ENCODE assay signal across 2 cellular contexts in genomic region chr12:3938042-3938544, GRCh38.
TF ChIP-seq lines count a peak whose summit lies in the region.

No MANE protein-coding gene starts in this region.

TF ChIP-seq in A549, 52 proteins besides CTCF, POLR2A, EP300 and RAD21:
- TF ChIP-seq, protein P1, sequence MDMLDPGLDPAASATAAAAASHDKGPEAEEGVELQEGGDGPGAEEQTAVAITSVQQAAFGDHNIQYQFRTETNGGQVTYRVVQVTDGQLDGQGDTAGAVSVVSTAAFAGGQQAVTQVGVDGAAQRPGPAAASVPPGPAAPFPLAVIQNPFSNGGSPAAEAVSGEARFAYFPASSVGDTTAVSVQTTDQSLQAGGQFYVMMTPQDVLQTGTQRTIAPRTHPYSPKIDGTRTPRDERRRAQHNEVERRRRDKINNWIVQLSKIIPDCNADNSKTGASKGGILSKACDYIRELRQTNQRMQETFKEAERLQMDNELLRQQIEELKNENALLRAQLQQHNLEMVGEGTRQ (IDR thresholded peaks at IDR 0.05): no peak
- TF ChIP-seq MAFK (IDR thresholded peaks at IDR 0.05; ENCODE audit: partially characterized antibody) (peak; percentile 68), FOSB (CRISPR knock-in tag; IDR thresholded peaks at IDR 0.05) (no peak), HMGXB4 (CRISPR knock-in tag; IDR thresholded peaks at IDR 0.05; ENCODE audit: borderline replicate concordance) (no peak), CBX8 (IDR thresholded peaks at IDR 0.05) (no peak), ESRRA (IDR thresholded peaks at IDR 0.05; ENCODE audit: borderline replicate concordance, low read length) (no peak), HOXB13 (CRISPR knock-in tag; IDR thresholded peaks at IDR 0.05; ENCODE audit: low read depth) (no peak)
- TF ChIP-seq, protein P2, sequence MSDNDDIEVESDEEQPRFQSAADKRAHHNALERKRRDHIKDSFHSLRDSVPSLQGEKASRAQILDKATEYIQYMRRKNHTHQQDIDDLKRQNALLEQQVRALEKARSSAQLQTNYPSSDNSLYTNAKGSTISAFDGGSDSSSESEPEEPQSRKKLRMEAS (IDR thresholded peaks at IDR 0.05): no peak

TF ChIP-seq in IMR-90, 13 proteins besides CTCF, POLR2A, EP300 and RAD21 (continued from another document):
- TF ChIP-seq, protein P1 (IDR thresholded peaks at IDR 0.05; ENCODE audit: low read depth, low read length): no peak
